In the genomic region with DNA sequence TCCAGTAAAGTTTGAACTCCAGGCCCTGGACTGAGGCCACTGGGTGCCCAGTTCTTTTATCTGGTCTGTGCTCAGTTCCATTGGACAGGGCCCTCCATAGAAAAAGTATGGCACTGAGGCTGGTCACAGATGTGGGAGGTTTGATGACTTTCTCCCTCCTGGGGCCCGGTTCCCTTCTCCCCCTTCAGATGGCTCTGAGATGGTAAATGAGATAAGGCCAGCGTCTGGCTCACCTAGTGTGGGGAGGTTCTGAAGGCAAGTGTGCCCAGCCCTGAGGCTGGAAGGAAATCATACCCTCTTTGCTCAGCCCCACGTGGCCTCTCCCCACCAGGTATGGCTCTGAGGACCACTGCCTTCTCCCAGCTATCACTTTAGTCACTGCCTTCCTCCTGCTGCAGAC, we compare ENCODE assay signal across 20 cellular contexts. TPM values are rescaled to one million over a fixed set of nuclear protein-coding genes. Genes with fewer than 3 reads are reported as not detected.
A peak's percentile ranks its signal among the peaks of the same experiment; 100 is the strongest.
DNase-seq lines count a peak whose midpoint lies in the region; ATAC-seq, FAIRE-seq and TF ChIP-seq lines count a peak whose summit lies in the region.
"Had no signal": no experiment of that assay in that cellular context is flagged by ENCODE, and none has a peak within 500 bp of the region (broad histone marks: within the 10 kb centered on the region; RNA-seq: fewer than 3 reads in every experiment).

No MANE protein-coding gene starts in this region.

- H3K79me2 ChIP-seq in HepG2 (ENCODE audit: insufficient read depth, low read length) (no peaks in the 10 kb centered on the region), osteoblast (ENCODE audit: insufficient read depth, low read length) (no peaks in the 10 kb centered on the region)

- H3K4me2 ChIP-seq in HepG2 (ENCODE audit: low read depth, low read length) (no peak overlapping the region), osteoblast (ENCODE audit: insufficient read depth, low read length) (no peak overlapping the region)

- CTCF ChIA-PET in HepG2 (lab: Yijun Ruan, JAX; ENCODE audit: low intra/inter-chr PET ratio, low total read pairs): no interaction called here

- H3K9me3 Mint-ChIP-seq in endothelial cell (ENCODE audit: unreplicated experiment): no peaks in the 10 kb centered on the region
- H3K9me3 Mint-ChIP-seq in activated T-cell treated with anti-CD3 and anti-CD28 coated beads, Interleukin-2, amount 50 U/mL, for 24 hours: no peaks in the 10 kb centered on the region
- H3K9me3 Mint-ChIP-seq: activated CD4-positive, alpha-beta T cell treated with anti-CD3 and anti-CD28 coated beads, Interleukin-2, amount 10 ng/mL, durations not matched to agents 24 days and 14 days; immature natural killer cell had no signal

- FAIRE-seq in HepG2 (lab: Jason Lieb, UNC): no peak
- FAIRE-seq: small intestine had no signal

- BruUV-seq in HepG2 (replicated peaks; lab: Mats Ljungman, UMichigan): no TSS peak

- peaks cover 0 to 21% of the 10 kb centered on the region in 2 donors for H3K27me3 ChIP-seq in right lobe of liver
- peaks cover 0 to 17% of the 10 kb centered on the region in 2 experiments; a peak in 1 of 5 replicates for H3K27me3 ChIP-seq in HepG2 (ENCODE audit: control insufficient read depth in 1 of 2, insufficient read depth in 2 of 2, low read length in 2 of 2)
- H3K27me3 ChIP-seq in osteoblast (ENCODE audit: insufficient read depth, low read length): peaks cover 23% of the 10 kb centered on the region
- H3K27me3 ChIP-seq in aorta (ENCODE audit: control insufficient read depth in 1 of 2, insufficient read depth in 2 of 2, low read length in 1 of 2): no peaks in the 10 kb centered on the region
- H3K27me3 ChIP-seq: ascending aorta had no signal

- intact Hi-C loops in right lobe of liver (cut with DNase I) (no loop called here), HepG2 (cut with micrococcal nuclease; ENCODE audit: unreplicated experiment) (no loop called here), aorta (cut with DNase I) (no loop called here)

- H3K27me3 Mint-ChIP-seq in endothelial cell (ENCODE audit: unreplicated experiment): peaks cover 20% of the 10 kb centered on the region
- peaks cover 37% of the 10 kb centered on the region for H3K27me3 Mint-ChIP-seq in activated T-cell treated with anti-CD3 and anti-CD28 coated beads, Interleukin-2, amount 50 U/mL, for 24 hours

- H3K4me3 ChIP-seq in right lobe of liver: no peak overlapping the region
- no peak overlapping the region for H3K4me3 ChIP-seq in HepG2 (replicated peaks in 1 of 3; ENCODE audit: insufficient read depth in 1 of 3, low read depth in 2 of 3, low read length in 3 of 3)
- no peak overlapping the region for H3K4me3 ChIP-seq in osteoblast (ENCODE audit: insufficient read depth, low read length)
- no peak overlapping the region for H3K4me3 ChIP-seq in aorta (ENCODE audit: low read length in 2 of 2)
- H3K4me3 ChIP-seq: ascending aorta had no signal

- H3K9ac ChIP-seq in HepG2 (ENCODE audit: insufficient read depth, low read depth, low read length): no peak overlapping the region

- H3K36me3 ChIP-seq in right lobe of liver (no peaks in the 10 kb centered on the region), HepG2 (replicated peaks in 1 of 2; ENCODE audit: control insufficient read depth in 1 of 2, insufficient read depth in 2 of 2, low read length in 2 of 2) (no peaks in the 10 kb centered on the region), osteoblast (ENCODE audit: insufficient read depth, low read length) (no peaks in the 10 kb centered on the region), aorta (ENCODE audit: control insufficient read depth in 1 of 2, insufficient read depth in 2 of 2, low read length in 1 of 2) (no peaks in the 10 kb centered on the region)
- H3K36me3 ChIP-seq: ascending aorta had no signal

- peak overlapping the region; percentile 77 for H3K27ac Mint-ChIP-seq in endothelial cell (ENCODE audit: unreplicated experiment)
- no peak overlapping the region for H3K27ac Mint-ChIP-seq in activated T-cell treated with anti-CD3 and anti-CD28 coated beads, Interleukin-2, amount 50 U/mL, for 24 hours
- H3K27ac Mint-ChIP-seq: immature natural killer cell had no signal

- TF ChIP-seq CTCF in right lobe of liver (IDR thresholded peaks at IDR 0.05): no peak
- TF ChIP-seq CTCF in HepG2 (CRISPR knock-in tag; IDR thresholded peaks at IDR 0.05): no peak
- TF ChIP-seq CTCF in endothelial cell (IDR thresholded peaks at IDR 0.05; ENCODE audit: unreplicated experiment): no peak
- no peak for TF ChIP-seq CTCF in osteoblast (IDR thresholded peaks at IDR 0.05; ENCODE audit: extremely low read depth, low read depth, low read length)

- peaks cover 36% of the 10 kb centered on the region for H3K4me1 Mint-ChIP-seq in endothelial cell (ENCODE audit: unreplicated experiment)
- H3K4me1 Mint-ChIP-seq in activated T-cell treated with anti-CD3 and anti-CD28 coated beads, Interleukin-2, amount 50 U/mL, for 24 hours (ENCODE audit: low read depth): peaks cover 17% of the 10 kb centered on the region
- H3K4me1 Mint-ChIP-seq: immature natural killer cell had no signal

- H3K27ac ChIP-seq in right lobe of liver (peak overlapping the region in 2 of 3 donors; percentile 51 to 77), HepG2 (ENCODE audit: extremely low read length, insufficient read depth, low read length) (no peak overlapping the region), osteoblast (ENCODE audit: low read depth, low read length) (no peak overlapping the region), aorta (ENCODE audit: low read depth in 1 of 2, low read length in 2 of 2) (no peak overlapping the region)

- no peak for ATAC-seq in right lobe of liver
- ATAC-seq in HepG2: no peak
- no peak for ATAC-seq in GM21360 (IDR thresholded peaks at IDR 0.05; ENCODE audit: unreplicated experiment)
- ATAC-seq in aorta (ENCODE audit: low FRiP score): no peak

- H3K4me3 Mint-ChIP-seq in endothelial cell (ENCODE audit: unreplicated experiment): no peak overlapping the region
- H3K4me3 Mint-ChIP-seq in activated T-cell treated with anti-CD3 and anti-CD28 coated beads, Interleukin-2, amount 50 U/mL, for 24 hours: no peak overlapping the region
- H3K4me3 Mint-ChIP-seq: immature natural killer cell had no signal

- POLR2A ChIA-PET in HepG2 (lab: Yijun Ruan, JAX): no interaction called here

- WGBS in right lobe of liver (ENCODE audit: insufficient coverage, low coverage, low lambda C conversion rate, missing lambda C conversion rate): 50% methylated on average over 1 of the region's 3 CpGs
- no CpG with 5 or more reads among the region's 3 CpGs for WGBS in HepG2 (ENCODE audit: low lambda C conversion rate)
- WGBS in aorta, 2 donors: 89 to 93% methylated on average over 3 of the region's 3 CpGs

- H4K20me1 ChIP-seq in HepG2 (ENCODE audit: insufficient read depth, low read length): no peaks in the 10 kb centered on the region
- H4K20me1 ChIP-seq in osteoblast (ENCODE audit: insufficient read depth, low read length): no peaks in the 10 kb centered on the region

- H2AFZ ChIP-seq in HepG2 (ENCODE audit: low read length) (no peak overlapping the region), osteoblast (ENCODE audit: low read length) (no peak overlapping the region)

- no peak for TF ChIP-seq RAD21 in HepG2 (CRISPR knock-in tag; IDR thresholded peaks at IDR 0.05)

- TF ChIP-seq EP300 in HepG2 (IDR thresholded peaks at IDR 0.05; ENCODE audit: low read depth in 2 of 2, low read length in 2 of 2) (no peak), HepG2 (CRISPR knock-in tag; IDR thresholded peaks at IDR 0.05; ENCODE audit: borderline replicate concordance) (no peak)

- TF ChIP-seq POLR2A in right lobe of liver (IDR thresholded peaks at IDR 0.05): no peak
- TF ChIP-seq POLR2A in HepG2 (IDR thresholded peaks at IDR 0.05; ENCODE audit: insufficient read depth in 1 of 2, low read depth in 2 of 2, low read length in 2 of 2): no peak

- peaks cover 5% of the 10 kb centered on the region for H3K36me3 Mint-ChIP-seq in endothelial cell (ENCODE audit: low read depth, unreplicated experiment)
- H3K36me3 Mint-ChIP-seq in activated T-cell treated with anti-CD3 and anti-CD28 coated beads, Interleukin-2, amount 50 U/mL, for 24 hours (ENCODE audit: low read depth): peaks cover 10% of the 10 kb centered on the region
- H3K36me3 Mint-ChIP-seq: immature natural killer cell had no signal

- H3K9me3 ChIP-seq in right lobe of liver: no peaks in the 10 kb centered on the region
- H3K9me3 ChIP-seq in HepG2 (ENCODE audit: low read length): no peaks in the 10 kb centered on the region
- no peaks in the 10 kb centered on the region for H3K9me3 ChIP-seq in osteoblast (ENCODE audit: low read depth, low read length)
- H3K9me3 ChIP-seq in aorta (ENCODE audit: control insufficient read depth, low read length): no peaks in the 10 kb centered on the region
- H3K9me3 ChIP-seq: ascending aorta had no signal

- DNase-seq in right lobe of liver: peak in 1 of 3 donors; percentile 27
- no peak for DNase-seq in HepG2 (ENCODE audit: low spot score)
- DNase-seq in endothelial cell (ENCODE audit: low spot score): no peak
- peak; percentile 81 for DNase-seq in osteoblast (ENCODE audit: insufficient read length, low spot score, missing footprints)
- DNase-seq in GOT3 (lab: John Stamatoyannopoulos, UW): no peak
- no peak for DNase-seq in activated T-cell treated with anti-CD3 and anti-CD28 coated beads, Interleukin-2, amount 50 U/mL, for 24 hours
- no peak for DNase-seq in aorta
- DNase-seq: activated CD4-positive, alpha-beta T cell treated with anti-CD3 and anti-CD28 coated beads, Interleukin-2, amount 10 ng/mL, durations not matched to agents 24 days and 14 days; activated gamma-delta T cell treated with Interleukin-2 at 50 U/mL for 16 hours; effector CD8-positive, alpha-beta T cell; immature natural killer cell; mammary epithelial cell; NCI-H1105; NCI-H2081; small intestine; stimulated activated CD4-positive, alpha-beta T cell treated with anti-CD3 and anti-CD28 coated beads, Interleukin-4, amount 100 ng/mL, for 1 hour had no signal

- in situ Hi-C loops in HepG2 (cut with HindIII; ENCODE audit: extremely low pct_ligation_motif_present, low pct_unique_long_range_greater_than_20kb): no loop called here

- H3K4me1 ChIP-seq in right lobe of liver (peaks cover 0 to 14% (median 2%) of the 10 kb centered on the region in 4 donors), HepG2 (ENCODE audit: insufficient read depth, low read length) (no peaks in the 10 kb centered on the region), osteoblast (ENCODE audit: insufficient read depth, low read length) (peaks cover 5% of the 10 kb centered on the region), aorta (ENCODE audit: control insufficient read depth in 1 of 2, insufficient read depth in 2 of 2, low read length in 2 of 2) (no peaks in the 10 kb centered on the region)
- H3K4me1 ChIP-seq: ascending aorta had no signal

RNA-seq across cellular contexts. Expression of a gene that starts 1.5 kb away (rescaled TPM):
- 10 to 100 TPM in 2 of 6 experiments, 1 to 10 TPM in 4; 4.4 to 12.1 (median 5.7) TPM for total RNA-seq in right lobe of liver
- not detected in 2 replicates for total RNA-seq in HepG2 (2016; rRNA removed; fragmentation: Illumina TruSeq; extraction: Trizol)
- not detected in 2 replicates for total RNA-seq in HepG2 (2016; cell fraction: cytosol; rRNA removed; fragmentation: Illumina TruSeq; extraction: Trizol; ENCODE audit: low read depth)
- not detected in 2 replicates for total RNA-seq in HepG2 (2016; cell fraction: insoluble cytoplasmic fraction; rRNA removed; fragmentation: Illumina TruSeq; extraction: Trizol)
- not detected in 2 replicates for total RNA-seq in HepG2 (2016; cell fraction: membrane; rRNA removed; fragmentation: Illumina TruSeq; extraction: Trizol)
- total RNA-seq in HepG2 (2016; cell fraction: nucleus; rRNA removed; fragmentation: Illumina TruSeq; extraction: Trizol): not detected in 2 replicates
- not detected in 2 replicates for polyA plus RNA-seq in HepG2 (2011; rRNA removed)
- 0.04 TPM in 1 of 2 replicates, not detected in the other for polyA plus RNA-seq in HepG2 (2011; cell fraction: cytosol; rRNA removed)
- not detected in 2 replicates for polyA plus RNA-seq in HepG2 (2011; cell fraction: nucleus; rRNA removed)
- polyA plus RNA-seq in HepG2 (2012): not detected in 2 replicates
- polyA plus RNA-seq in HepG2 (2016; cell fraction: cytosol; fragmentation: Illumina TruSeq; extraction: Trizol; ENCODE audit: low read depth): not detected in 2 replicates
- polyA plus RNA-seq in HepG2 (2016; cell fraction: insoluble cytoplasmic fraction; fragmentation: Illumina TruSeq; extraction: Trizol; ENCODE audit: low read depth): not detected in 2 replicates
- not detected in 2 replicates for polyA plus RNA-seq in HepG2 (2016; cell fraction: membrane; fragmentation: Illumina TruSeq; extraction: Trizol; ENCODE audit: low read depth)
- polyA plus RNA-seq in HepG2 (2016; cell fraction: nucleus; fragmentation: Illumina TruSeq; extraction: Trizol; ENCODE audit: insufficient read depth, low read depth): not detected in 2 replicates
- not detected in 2 replicates for polyA minus RNA-seq in HepG2 (2011; rRNA and poly(A)+ RNA removed; ENCODE audit: low replicate concordance)
- polyA minus RNA-seq in HepG2 (2011; cell fraction: cytosol; rRNA and poly(A)+ RNA removed): not detected in 2 replicates
- not detected in 2 replicates for polyA minus RNA-seq in HepG2 (2011; cell fraction: nucleus; rRNA and poly(A)+ RNA removed)
- 108 TPM for total RNA-seq in endothelial cell (ENCODE audit: unreplicated experiment)
- not detected in 2 replicates for total RNA-seq in osteoblast
- total RNA-seq in aorta: 10 to 100 TPM; 43.7 to 69.2 TPM
- polyA plus RNA-seq in aorta: 1 to 10 TPM; 4.0 to 4.5 TPM
- total RNA-seq: mammary epithelial cell, NCI-H460, RPMI7951 had no signal

RNA-seq across cellular contexts. Expression of a gene that starts 45.9 kb away (rescaled TPM):
- 1 to 10 TPM in 2 of 6 experiments, under 1 TPM in 3, not detected in 1; 0.39 to 4.2 (median 0.56) TPM for total RNA-seq in right lobe of liver
- total RNA-seq in HepG2 (2016; rRNA removed; fragmentation: Illumina TruSeq; extraction: Trizol): 34.8 and 36.3 TPM in 2 replicates
- 5.0 and 6.1 TPM in 2 replicates for total RNA-seq in HepG2 (2016; cell fraction: cytosol; rRNA removed; fragmentation: Illumina TruSeq; extraction: Trizol; ENCODE audit: low read depth)
- total RNA-seq in HepG2 (2016; cell fraction: insoluble cytoplasmic fraction; rRNA removed; fragmentation: Illumina TruSeq; extraction: Trizol): 31.8 and 36.3 TPM in 2 replicates
- 8.7 and 9.6 TPM in 2 replicates for total RNA-seq in HepG2 (2016; cell fraction: membrane; rRNA removed; fragmentation: Illumina TruSeq; extraction: Trizol)
- 33.9 and 34.5 TPM in 2 replicates for total RNA-seq in HepG2 (2016; cell fraction: nucleus; rRNA removed; fragmentation: Illumina TruSeq; extraction: Trizol)
- polyA plus RNA-seq in HepG2 (2011; rRNA removed): 11.0 and 14.4 TPM in 2 replicates
- 9.7 and 11.5 TPM in 2 replicates for polyA plus RNA-seq in HepG2 (2011; cell fraction: cytosol; rRNA removed)
- 21.8 and 33.5 TPM in 2 replicates for polyA plus RNA-seq in HepG2 (2011; cell fraction: nucleus; rRNA removed)
- polyA plus RNA-seq in HepG2 (2012): 4.7 and 9.8 TPM in 2 replicates
- 4.3 and 4.5 TPM in 2 replicates for polyA plus RNA-seq in HepG2 (2016; cell fraction: cytosol; fragmentation: Illumina TruSeq; extraction: Trizol; ENCODE audit: low read depth)
- 29.4 and 30.1 TPM in 2 replicates for polyA plus RNA-seq in HepG2 (2016; cell fraction: insoluble cytoplasmic fraction; fragmentation: Illumina TruSeq; extraction: Trizol; ENCODE audit: low read depth)
- polyA plus RNA-seq in HepG2 (2016; cell fraction: membrane; fragmentation: Illumina TruSeq; extraction: Trizol; ENCODE audit: low read depth): 6.4 and 6.7 TPM in 2 replicates
- 69.2 and 76.1 TPM in 2 replicates for polyA plus RNA-seq in HepG2 (2016; cell fraction: nucleus; fragmentation: Illumina TruSeq; extraction: Trizol; ENCODE audit: insufficient read depth, low read depth)
- polyA minus RNA-seq in HepG2 (2011; rRNA and poly(A)+ RNA removed; ENCODE audit: low replicate concordance): 15.8 and 70.6 TPM in 2 replicates
- 4.4 and 6.0 TPM in 2 replicates for polyA minus RNA-seq in HepG2 (2011; cell fraction: cytosol; rRNA and poly(A)+ RNA removed)
- 15.7 and 19.4 TPM in 2 replicates for polyA minus RNA-seq in HepG2 (2011; cell fraction: nucleus; rRNA and poly(A)+ RNA removed)
- total RNA-seq in endothelial cell (ENCODE audit: unreplicated experiment): 6.2 TPM
- 0.72 and 1.5 TPM in 2 replicates for total RNA-seq in osteoblast
- total RNA-seq in aorta: 1 to 10 TPM in 1 of 2 donors, under 1 TPM in 1; 0.68 to 1.0 TPM
- 1 to 10 TPM in 1 of 2 donors, under 1 TPM in 1; 0.63 to 1.3 TPM for polyA plus RNA-seq in aorta
- total RNA-seq: ascending aorta had no signal

RNA-seq across cellular contexts. Expression of a gene that starts 46.7 kb away (rescaled TPM):
- total RNA-seq in right lobe of liver (10 to 100 TPM; 26.8 to 43.7 (median 32.1) TPM), HepG2 (2016; rRNA removed; fragmentation: Illumina TruSeq; extraction: Trizol) (51.1 and 58.2 TPM in 2 replicates), endothelial cell (ENCODE audit: unreplicated experiment) (86.2 TPM), osteoblast (53.9 and 56.8 TPM in 2 replicates), aorta (10 to 100 TPM; 43.4 to 46.0 TPM)
- total RNA-seq in HepG2 (2016; cell fraction: cytosol; rRNA removed; fragmentation: Illumina TruSeq; extraction: Trizol; ENCODE audit: low read depth): 23.2 and 32.3 TPM in 2 replicates
- total RNA-seq in HepG2 (2016; cell fraction: insoluble cytoplasmic fraction; rRNA removed; fragmentation: Illumina TruSeq; extraction: Trizol): 55.2 and 58.4 TPM in 2 replicates
- 29.0 and 30.3 TPM in 2 replicates for total RNA-seq in HepG2 (2016; cell fraction: membrane; rRNA removed; fragmentation: Illumina TruSeq; extraction: Trizol)
- 29.6 and 37.6 TPM in 2 replicates for total RNA-seq in HepG2 (2016; cell fraction: nucleus; rRNA removed; fragmentation: Illumina TruSeq; extraction: Trizol)
- polyA plus RNA-seq in HepG2 (2011; rRNA removed) (45.0 and 47.9 TPM in 2 replicates), aorta (100 to 1,000 TPM in 1 of 2 donors, 10 to 100 TPM in 1; 80.3 to 110 TPM)
- 41.5 and 49.4 TPM in 2 replicates for polyA plus RNA-seq in HepG2 (2011; cell fraction: cytosol; rRNA removed)
- polyA plus RNA-seq in HepG2 (2011; cell fraction: nucleus; rRNA removed): 42.9 and 51.2 TPM in 2 replicates
- polyA plus RNA-seq in HepG2 (2012): 29.1 and 43.9 TPM in 2 replicates
- 54.2 and 76.9 TPM in 2 replicates for polyA plus RNA-seq in HepG2 (2016; cell fraction: cytosol; fragmentation: Illumina TruSeq; extraction: Trizol; ENCODE audit: low read depth)
- 87.5 and 96.2 TPM in 2 replicates for polyA plus RNA-seq in HepG2 (2016; cell fraction: insoluble cytoplasmic fraction; fragmentation: Illumina TruSeq; extraction: Trizol; ENCODE audit: low read depth)
- 46.8 and 50.4 TPM in 2 replicates for polyA plus RNA-seq in HepG2 (2016; cell fraction: membrane; fragmentation: Illumina TruSeq; extraction: Trizol; ENCODE audit: low read depth)
- 73.9 and 75.5 TPM in 2 replicates for polyA plus RNA-seq in HepG2 (2016; cell fraction: nucleus; fragmentation: Illumina TruSeq; extraction: Trizol; ENCODE audit: insufficient read depth, low read depth)
- polyA minus RNA-seq in HepG2 (2011; rRNA and poly(A)+ RNA removed; ENCODE audit: low replicate concordance): 41.3 and 201 TPM in 2 replicates
- polyA minus RNA-seq in HepG2 (2011; cell fraction: cytosol; rRNA and poly(A)+ RNA removed): 13.8 and 14.2 TPM in 2 replicates
- polyA minus RNA-seq in HepG2 (2011; cell fraction: nucleus; rRNA and poly(A)+ RNA removed): 32.1 and 32.2 TPM in 2 replicates

Comparison
In these comparisons a context has a peak if more than half of its experiments do, and no peak if none do; other contexts are left out.
1. H3K27ac ChIP-seq: peak in right lobe of liver (2 of 3); none in HepG2 (single experiment), osteoblast (single experiment) and aorta (0 of 2).